In genomic region chr22:43777204-43777671, GRCh38 we compare ENCODE assay signal across 13 cellular contexts. TPM values are rescaled to one million over a fixed set of nuclear protein-coding genes. Genes with fewer than 3 reads are reported as not detected.
DNase-seq lines count a peak whose midpoint lies in the region; ATAC-seq and TF ChIP-seq lines count a peak whose summit lies in the region.
"Had no signal": no experiment of that assay in that cellular context is flagged by ENCODE, and none has a peak within 500 bp of the region (broad histone marks: within the 10 kb centered on the region; RNA-seq: fewer than 3 reads in every experiment).

No MANE protein-coding gene starts in this region.

- TF ChIP-seq CTCF in PC-3 (conservative IDR thresholded peaks at IDR 0.05; ENCODE audit: low read depth, low read length): no peak
- TF ChIP-seq CTCF in epithelial cell of proximal tubule (conservative IDR thresholded peaks at IDR 0.05; ENCODE audit: low read depth, low read length): peak; percentile 3
- no peak for TF ChIP-seq CTCF in neural cell (IDR thresholded peaks at IDR 0.05; ENCODE audit: poor library complexity, severe bottlenecking)

- POLR2A ChIA-PET in PC-3 (lab: Charles Lee; ENCODE audit: unreplicated experiment): no interaction called here

- no peak for TF ChIP-seq RAD21 in neural cell (conservative IDR thresholded peaks at IDR 0.05)

- TF ChIP-seq EP300 in neural cell (conservative IDR thresholded peaks at IDR 0.05; ENCODE audit: poor library complexity, severe bottlenecking): no peak

- H3K9ac ChIP-seq in PC-3 (ENCODE audit: low read length): no peak overlapping the region
- H3K9ac ChIP-seq in neural cell (ENCODE audit: low read length): peak overlapping the region; percentile 27

- H3K27me3 ChIP-seq in PC-3 (ENCODE audit: low read length) (no peaks in the 10 kb centered on the region), neural cell (ENCODE audit: insufficient read depth, low read depth, low read length) (no peaks in the 10 kb centered on the region)

- H3K4me3 ChIP-seq in PC-3 (ENCODE audit: low read length) (no peak overlapping the region), epithelial cell of proximal tubule (ENCODE audit: low read depth, low read length) (no peak overlapping the region), neural cell (ENCODE audit: low read length) (no peak overlapping the region)

- H2AFZ ChIP-seq in PC-3 (ENCODE audit: low read length) (no peak overlapping the region; the same call in 1 of the 2 replicates), neural cell (ENCODE audit: low read depth, low read length) (no peak overlapping the region)

- peak; percentile 74 for DNase-seq in EH (ENCODE audit: low read depth)
- peak; percentile 87 for DNase-seq in PC-3
- DNase-seq in epithelial cell of proximal tubule (ENCODE audit: low read depth): peak; percentile 33
- DNase-seq in NCI-H1694 treated with DMSO at 0.1 percent for 48 hours (lab: John Stamatoyannopoulos, UW): no peak
- DNase-seq in COLO668 (lab: John Stamatoyannopoulos, UW; ENCODE audit: unreplicated experiment): no peak
- DNase-seq in NCI-H2081 (lab: John Stamatoyannopoulos, UW): no peak
- DNase-seq: DMS153; NCI-H524 treated with DMSO at 0.1 percent for 48 hours; stimulated activated naive B cell treated with anti-CD40 and anti-IgM and Interleukin-4, amounts not matched to agents 10 μg/mL and 1 μg/mL and 100 μg/mL, for 72 hours had no signal

- peak; percentile 88 for ATAC-seq in PC-3
- no peak for ATAC-seq in GM18498 (IDR thresholded peaks at IDR 0.05; ENCODE audit: unreplicated experiment)
- ATAC-seq: HCT116; stimulated activated naive B cell treated with anti-CD40 and anti-IgM and Interleukin-4, amounts not matched to agents 10 μg/mL and 1 μg/mL and 100 μg/mL, for 72 hours had no signal

- no TSS peak for BruUV-seq in PC-3 (replicated peaks; lab: Mats Ljungman, UMichigan)

- H3F3A ChIP-seq in PC-3 (ENCODE audit: low read length, unreplicated experiment) (no peaks in the 10 kb centered on the region), neural cell (ENCODE audit: insufficient read depth, low read length, poor library complexity, severe bottlenecking) (no peaks in the 10 kb centered on the region)

- peaks cover 21% of the 10 kb centered on the region for H3K4me1 ChIP-seq in PC-3 (ENCODE audit: insufficient read depth, low read length)

- no peaks in the 10 kb centered on the region for H4K20me1 ChIP-seq in PC-3 (ENCODE audit: low read length)
- H4K20me1 ChIP-seq in neural cell (ENCODE audit: insufficient read depth): no peaks in the 10 kb centered on the region

- H3K27ac ChIP-seq in PC-3 (ENCODE audit: low read length) (peak overlapping the region; percentile 57), neural cell (ENCODE audit: low read length) (no peak overlapping the region)

- H3K36me3 ChIP-seq in PC-3 (ENCODE audit: low read depth, low read length) (no peaks in the 10 kb centered on the region), neural cell (ENCODE audit: insufficient read depth, low read length) (no peaks in the 10 kb centered on the region)

- peak overlapping the region; percentile 48 for H3K4me2 ChIP-seq in PC-3 (ENCODE audit: low read length)
- H3K4me2 ChIP-seq in neural cell (ENCODE audit: low read length): no peak overlapping the region

- H3K9me2 ChIP-seq in PC-3 (replicated peaks; ENCODE audit: low read length) (no peaks in the 10 kb centered on the region), neural cell (ENCODE audit: insufficient read depth, low read length) (no peaks in the 10 kb centered on the region)

- H3K79me2 ChIP-seq in PC-3 (ENCODE audit: low read length): no peaks in the 10 kb centered on the region
- H3K79me2 ChIP-seq in neural cell (replicated peaks; ENCODE audit: insufficient read depth, low read length): no peaks in the 10 kb centered on the region

- no peaks in the 10 kb centered on the region for H3K9me3 ChIP-seq in PC-3 (ENCODE audit: low read length)
- no peaks in the 10 kb centered on the region for H3K9me3 ChIP-seq in neural cell (ENCODE audit: low read length)

- CTCF ChIA-PET in PC-3 (lab: Charles Lee): interaction anchor here (0.8 to 1.5 kb wide), 2 partner anchors 19 to 49 kb away, joined by 3 to 5 read pairs; no protein-coding TSS in a partner anchor

- intact Hi-C loops in PC-3 (cut with micrococcal nuclease): no loop called here

TF ChIP-seq in neural cell, 6 proteins besides CTCF, POLR2A, EP300 and RAD21:
- TF ChIP-seq TAF1 (IDR thresholded peaks at IDR 0.05; ENCODE audit: low read depth) (no peak), POLR2AphosphoS5 (IDR thresholded peaks at IDR 0.05) (no peak), SMC3 (conservative IDR thresholded peaks at IDR 0.05; ENCODE audit: poor library complexity) (no peak), REST (IDR thresholded peaks at IDR 0.05; ENCODE audit: borderline replicate concordance) (no peak), MXI1 (conservative IDR thresholded peaks at IDR 0.05; ENCODE audit: poor library complexity, severe bottlenecking) (no peak), EZH2 (IDR thresholded peaks at IDR 0.05; ENCODE audit: borderline replicate concordance, insufficient read depth, low read length, poor library complexity, severe bottlenecking) (no peak)

RNA-seq across cellular contexts. Expression of gene EFCAB6, which starts 34.9 kb away (rescaled TPM):
- 0.07 and 1.2 TPM in 2 replicates for total RNA-seq in PC-3 (2014; rRNA removed)
- total RNA-seq in epithelial cell of proximal tubule: 0.07 and 0.23 TPM in 2 replicates
- polyA plus RNA-seq in neural cell: 1.3 and 1.4 TPM in 2 replicates
- 7.8 and 10.4 TPM in 2 replicates for polyA minus RNA-seq in neural cell
- total RNA-seq: activated T-helper 1 cell treated with anti-CD3 and anti-CD28 coated beads, Interleukin-12 subunit alpha, Interleukin-12 subunit beta, Interleukin-2, Interleukin-4 antibody, amounts not matched to agents 30 ng/mL and 10 ng/mL and 1 ng/mL, durations not matched to agents 14 hours and 24 hours and 36 hours had no signal

Comparison
In these comparisons a context has a peak if more than half of its experiments do, and no peak if none do; other contexts are left out.
1. DNase-seq: peak in EH (single experiment), PC-3 (single experiment) and epithelial cell of proximal tubule (single experiment); none in NCI-H1694 treated with DMSO at 0.1 percent for 48 hours (single experiment), COLO668 (single experiment) and NCI-H2081 (0 of 2).